Comparison of ENCODE assay signal across 1 cellular context in genomic region chr1:212853658-212854057, GRCh38.
TF ChIP-seq lines count a peak whose summit lies in the region.

No MANE protein-coding gene starts in this region.

TF ChIP-seq in IMR-90, 13 proteins besides CTCF, POLR2A, EP300 and RAD21 (continued from another document):
- TF ChIP-seq MXI1 (IDR thresholded peaks at IDR 0.05; ENCODE audit: borderline replicate concordance, low read depth, low read length) (no peak), RFX5 (IDR thresholded peaks at IDR 0.05; ENCODE audit: low read depth, low read length) (no peak), CHD1 (IDR thresholded peaks at IDR 0.05; ENCODE audit: low read depth, low read length) (no peak)
